ENCODE assay signal across 19 cellular contexts in genomic region chr10:14003517-14003916, GRCh38.
"Had no signal": no experiment of that assay in that cellular context is flagged by ENCODE, and none has a peak within 500 bp of the region (broad histone marks: within the 10 kb centered on the region; RNA-seq: fewer than 3 reads in every experiment).

No MANE protein-coding gene starts in this region.

- H3K9me3 ChIP-seq: gastroesophageal sphincter, right lobe of liver, transverse colon had no signal

- H3K36me3 Mint-ChIP-seq: stimulated activated effector memory CD8-positive, alpha-beta T cell treated with anti-CD3 and anti-CD28 coated beads, Interleukin-12 subunit alpha, Interleukin-12 subunit beta, amount 100 ng/mL, for 72 hours; WTC11 had no signal

- H3K4me3 ChIP-seq: gastroesophageal sphincter, right lobe of liver, skin epidermis, transverse colon had no signal

- ATAC-seq: activated naive CD4-positive, alpha-beta T cell treated with anti-CD3 and anti-CD28 coated beads, Interleukin-2, amount 50 U/mL, for 72 hours; activated T-cell treated with anti-CD3 and anti-CD28 coated beads, Interleukin-2, amount 50 U/mL, for 72 hours; gastroesophageal sphincter; right lobe of liver; stimulated activated effector memory CD8-positive, alpha-beta T cell treated with anti-CD3 and anti-CD28 coated beads, Interleukin-12 subunit alpha, Interleukin-12 subunit beta, amount 100 ng/mL, for 72 hours had no signal

- H3K27ac ChIP-seq: epithelial cell of prostate, gastroesophageal sphincter, right lobe of liver, skin epidermis, transverse colon had no signal

- H3K9me3 Mint-ChIP-seq: stimulated activated effector memory CD8-positive, alpha-beta T cell treated with anti-CD3 and anti-CD28 coated beads, Interleukin-12 subunit alpha, Interleukin-12 subunit beta, amount 100 ng/mL, for 72 hours had no signal

- DNase-seq: activated CD4-positive, alpha-beta T cell treated with anti-CD3 and anti-CD28 coated beads, Interleukin-2, amount 50 U/mL, for 48 hours; activated effector memory CD4-positive, alpha-beta T cell treated with Interleukin-2 at 50 U/mL for 16 hours; activated T-cell treated with anti-CD3 and anti-CD28 coated beads, Interleukin-2, amount 50 U/mL, for 72 hours; amygdala; cortex of kidney; head of caudate nucleus; occipital lobe; posterior cingulate gyrus; right lobe of liver; stimulated activated CD4-positive, alpha-beta T cell treated with anti-CD3 and anti-CD28 coated beads, Interleukin-1b, Interleukin-23, amount 100 ng/mL, for 48 hours; transverse colon had no signal

- H3K27ac Mint-ChIP-seq: activated T-cell treated with anti-CD3 and anti-CD28 coated beads, Interleukin-2, amount 50 U/mL, for 72 hours; memory B cell; stimulated activated effector memory CD8-positive, alpha-beta T cell treated with anti-CD3 and anti-CD28 coated beads, Interleukin-12 subunit alpha, Interleukin-12 subunit beta, amount 100 ng/mL, for 72 hours; WTC11 had no signal

- H3K27me3 ChIP-seq: gastroesophageal sphincter, right lobe of liver, transverse colon had no signal

- H3K4me3 Mint-ChIP-seq: activated T-cell treated with anti-CD3 and anti-CD28 coated beads, Interleukin-2, amount 50 U/mL, for 72 hours; memory B cell; neural crest cell; stimulated activated effector memory CD8-positive, alpha-beta T cell treated with anti-CD3 and anti-CD28 coated beads, Interleukin-12 subunit alpha, Interleukin-12 subunit beta, amount 100 ng/mL, for 72 hours; WTC11 had no signal

- H3K4me1 ChIP-seq: right lobe of liver had no signal

- H3K36me3 ChIP-seq: gastroesophageal sphincter, right lobe of liver, transverse colon had no signal
